21 cellular contexts compared by ENCODE assay signal in genomic region chr11:92969634-92970347, GRCh38. TPM values are rescaled to one million over a fixed set of nuclear protein-coding genes. Genes with fewer than 3 reads are reported as not detected.
DNase-seq lines count a peak whose midpoint lies in the region; ATAC-seq, FAIRE-seq and TF ChIP-seq lines count a peak whose summit lies in the region.
"Had no signal": no experiment of that assay in that cellular context is flagged by ENCODE, and none has a peak within 500 bp of the region (broad histone marks: within the 10 kb centered on the region; RNA-seq: fewer than 3 reads in every experiment).

Gene MTNR1B, plus strand, starts transcription at chr11:92969651. Its CDS starts 75 bp downstream, at chr11:92969726.

- CTCF ChIA-PET in HEK293 (lab: Yijun Ruan, JAX): no interaction called here

- TF ChIP-seq CTCF in HEK293 (tag by site-specific recombination; IDR thresholded peaks at IDR 0.05) (no peak), WI38 (IDR thresholded peaks at IDR 0.05; ENCODE audit: low read depth, low read length) (no peak), osteocyte (IDR thresholded peaks at IDR 0.05) (no peak), testis (IDR thresholded peaks at IDR 0.05) (no peak), Peyer's patch (IDR thresholded peaks at IDR 0.05) (no peak)

- H3K9me3 ChIP-seq in HEK293 (ENCODE audit: control insufficient read depth, insufficient read depth, low read depth, low read length): no peaks in the 10 kb centered on the region
- no peaks in the 10 kb centered on the region for H3K9me3 ChIP-seq in iPS DF 6.9 (ENCODE audit: control insufficient read depth, insufficient read depth, low read length)
- H3K9me3 ChIP-seq in small intestine (ENCODE audit: control insufficient read depth, low read depth): no peaks in the 10 kb centered on the region
- H3K9me3 ChIP-seq in testis: no peaks in the 10 kb centered on the region
- H3K9me3 ChIP-seq in Peyer's patch: no peaks in the 10 kb centered on the region

- no peaks in the 10 kb centered on the region for H3K36me3 ChIP-seq in HEK293 (ENCODE audit: control insufficient read depth in 2 of 2, insufficient read depth in 1 of 2, low read length in 2 of 2)
- no peaks in the 10 kb centered on the region for H3K36me3 ChIP-seq in iPS DF 6.9 (ENCODE audit: control insufficient read depth, insufficient read depth, low read length)
- no peaks in the 10 kb centered on the region for H3K36me3 ChIP-seq in small intestine (ENCODE audit: control insufficient read depth in 2 of 2, insufficient read depth in 2 of 2, low read length in 2 of 2)
- H3K36me3 ChIP-seq in testis (ENCODE audit: low read depth, missing control alignments): no peaks in the 10 kb centered on the region
- no peaks in the 10 kb centered on the region for H3K36me3 ChIP-seq in Peyer's patch

- WGBS in iPS DF 6.9 (ENCODE audit: insufficient coverage, insufficient read length): no CpG with 5 or more reads among the region's 58 CpGs
- WGBS in small intestine, 3 donors: 13 to 41% (median 18%) methylated on average over 32 to 58 of the region's 58 CpGs
- 13 to 17% methylated on average over 22 to 37 of the region's 58 CpGs for WGBS in testis, 2 donors

- ATAC-seq in HG03457 (IDR thresholded peaks at IDR 0.05; ENCODE audit: unreplicated experiment): no peak
- ATAC-seq: stimulated activated naive B cell treated with anti-CD40 and anti-IgM and Interleukin-4, amounts not matched to agents 10 μg/mL and 1 μg/mL and 100 μg/mL, for 72 hours had no signal

- TF ChIP-seq POLR2A in testis (IDR thresholded peaks at IDR 0.05) (no peak), Peyer's patch (IDR thresholded peaks at IDR 0.05) (no peak)

- peaks cover 26% of the 10 kb centered on the region for H3K4me1 Mint-ChIP-seq in osteocyte (ENCODE audit: unreplicated experiment)
- H3K4me1 Mint-ChIP-seq: immature natural killer cell; stimulated activated naive B cell treated with anti-CD40 and anti-IgM and Interleukin-4, amounts not matched to agents 10 μg/mL and 1 μg/mL and 100 μg/mL, for 72 hours had no signal

- H3K36me3 Mint-ChIP-seq in osteocyte (ENCODE audit: unreplicated experiment): no peaks in the 10 kb centered on the region
- H3K36me3 Mint-ChIP-seq: activated naive CD8-positive, alpha-beta T cell; immature natural killer cell; stimulated activated naive B cell treated with anti-CD40 and anti-IgM and Interleukin-4, amounts not matched to agents 10 μg/mL and 1 μg/mL and 100 μg/mL, for 72 hours had no signal

- POLR2A ChIA-PET in HEK293 (lab: Yijun Ruan, JAX): no interaction called here

- H3K27me3 ChIP-seq in iPS DF 6.9 (ENCODE audit: control insufficient read depth, insufficient read depth, low read length) (peaks cover 17% of the 10 kb centered on the region), small intestine (ENCODE audit: control insufficient read depth in 2 of 2, insufficient read depth in 2 of 2, low read length in 2 of 2) (peaks cover 0 to 9% of the 10 kb centered on the region in 2 donors), testis (no peaks in the 10 kb centered on the region), Peyer's patch (no peaks in the 10 kb centered on the region)

- H3K4me3 ChIP-seq in HEK293 (ENCODE audit: low read depth, low read length) (peak within 1 kb of the TSS; percentile 25), WI38 (ENCODE audit: low read depth, low read length) (peak within 1 kb of the TSS; percentile 27), iPS DF 6.9 (ENCODE audit: low read length) (peak within 1 kb of the TSS; percentile 46; the same call in 1 of the 2 replicates), small intestine (ENCODE audit: low read depth in 1 of 2, low read length in 2 of 2) (no peak within 1 kb of the TSS), testis (no peak within 1 kb of the TSS), Peyer's patch (no peak within 1 kb of the TSS)
- H3K4me3 ChIP-seq: coronary artery had no signal

- intact Hi-C loops in testis (cut with DNase I; ENCODE audit: low total_unique reads): no loop called here

- H3K4me1 ChIP-seq in HEK293 (ENCODE audit: control insufficient read depth, insufficient read depth, low read length) (no peaks in the 10 kb centered on the region), iPS DF 6.9 (ENCODE audit: control insufficient read depth, insufficient read depth, low read length) (no peaks in the 10 kb centered on the region), small intestine (ENCODE audit: control insufficient read depth in 2 of 2, insufficient read depth in 1 of 2, low read depth in 1 of 2, low read length in 1 of 2) (no peaks in the 10 kb centered on the region), testis (no peaks in the 10 kb centered on the region), Peyer's patch (no peaks in the 10 kb centered on the region)

- H3K4me3 Mint-ChIP-seq in osteocyte (ENCODE audit: unreplicated experiment): peak within 1 kb of the TSS; percentile 70
- H3K4me3 Mint-ChIP-seq: activated naive CD8-positive, alpha-beta T cell; immature natural killer cell; stimulated activated naive B cell treated with anti-CD40 and anti-IgM and Interleukin-4, amounts not matched to agents 10 μg/mL and 1 μg/mL and 100 μg/mL, for 72 hours had no signal

- H3K27me3 Mint-ChIP-seq in osteocyte (ENCODE audit: unreplicated experiment): no peaks in the 10 kb centered on the region

- no peak for DNase-seq in iPS DF 6.9 (ENCODE audit: low read depth, low spot score)
- no peak for DNase-seq in osteocyte (ENCODE audit: extremely low spot score, unreplicated experiment)
- DNase-seq in small intestine: no peak
- no peak for DNase-seq in testis
- no peak for DNase-seq in Peyer's patch
- DNase-seq: activated CD8-positive, alpha-beta memory T cell treated with anti-CD3 and anti-CD28 coated beads, Interleukin-2, amount 50 U/mL, for 48 hours; immature natural killer cell; Karpas-422; NCI-H2081; stimulated activated CD4-positive, alpha-beta T cell treated with anti-CD3 and anti-CD28 coated beads, Interleukin-4, amount 100 ng/mL, for 24 hours; stimulated activated naive B cell treated with anti-CD40 and anti-IgM and Interleukin-4, amounts not matched to agents 10 μg/mL and 1 μg/mL and 100 μg/mL, for 72 hours had no signal

- no peak for FAIRE-seq in small intestine (lab: Jason Lieb, UNC)

- no peaks in the 10 kb centered on the region for H3K9me3 Mint-ChIP-seq in osteocyte (ENCODE audit: unreplicated experiment)
- H3K9me3 Mint-ChIP-seq: stimulated activated naive B cell treated with anti-CD40 and anti-IgM and Interleukin-4, amounts not matched to agents 10 μg/mL and 1 μg/mL and 100 μg/mL, for 72 hours had no signal

- H3K27ac ChIP-seq in HEK293 (ENCODE audit: extremely low read depth, low read depth, low read length): no peak within 1 kb of the TSS
- H3K27ac ChIP-seq in iPS DF 6.9 (ENCODE audit: low read length): no peak within 1 kb of the TSS
- no peak within 1 kb of the TSS for H3K27ac ChIP-seq in small intestine (ENCODE audit: low read depth in 1 of 2, low read length in 1 of 2)
- no peak within 1 kb of the TSS for H3K27ac ChIP-seq in testis
- no peak within 1 kb of the TSS for H3K27ac ChIP-seq in Peyer's patch
- H3K27ac ChIP-seq: coronary artery, VCaP had no signal

- no peak within 1 kb of the TSS for H3K27ac Mint-ChIP-seq in osteocyte (ENCODE audit: unreplicated experiment)
- H3K27ac Mint-ChIP-seq: activated naive CD8-positive, alpha-beta T cell; immature natural killer cell; stimulated activated naive B cell treated with anti-CD40 and anti-IgM and Interleukin-4, amounts not matched to agents 10 μg/mL and 1 μg/mL and 100 μg/mL, for 72 hours had no signal

TF ChIP-seq in HEK293, 187 proteins besides CTCF, POLR2A, EP300 and RAD21 (continues in another document):
- peak; percentile 68 for TF ChIP-seq REST (tag by site-specific recombination; IDR thresholded peaks at IDR 0.05)
- TF ChIP-seq ZNF292 (tag by site-specific recombination; IDR thresholded peaks at IDR 0.05; ENCODE audit: borderline replicate concordance, low read depth): no peak
- peak; percentile 50 for TF ChIP-seq ZBTB26 (tag by site-specific recombination; optimal IDR thresholded peaks at IDR 0.05)

RNA-seq across cellular contexts. Expression of gene MTNR1B, which starts in this region (rescaled TPM):
- total RNA-seq in osteocyte: 0.89 and 0.94 TPM in 2 replicates
- polyA plus RNA-seq in small intestine: not detected
- under 1 TPM; 0.68 to 0.71 TPM for total RNA-seq in testis
- 0.78 TPM for polyA plus RNA-seq in testis (ENCODE audit: insufficient read depth, low read depth, low replicate concordance)
- not detected for total RNA-seq in Peyer's patch
- total RNA-seq: Daoy, mucosa of gallbladder, pulmonary artery endothelial cell had no signal
- polyA plus RNA-seq: BJ, immature natural killer cell had no signal

Comparison
In these comparisons a context has a peak if more than half of its experiments do, and no peak if none do; other contexts are left out.
1. H3K4me3 ChIP-seq: peak in HEK293 (single experiment), WI38 (single experiment) and iPS DF 6.9 (single experiment); none in small intestine (0 of 2), testis (0 of 2) and Peyer's patch (0 of 4).